ENCODE assay signal across 17 cellular contexts in genomic region chr19:16308081-16308480, GRCh38. TPM values are rescaled to one million over a fixed set of nuclear protein-coding genes. Genes with fewer than 3 reads are reported as not detected.
A peak's percentile ranks its signal among the peaks of the same experiment; 100 is the strongest.
DNase-seq lines count a peak whose midpoint lies in the region; ATAC-seq and TF ChIP-seq lines count a peak whose summit lies in the region.
"Had no signal": no experiment of that assay in that cellular context is flagged by ENCODE, and none has a peak within 500 bp of the region (broad histone marks: within the 10 kb centered on the region; RNA-seq: fewer than 3 reads in every experiment).

No MANE protein-coding gene starts in this region.

- H3K4me2 ChIP-seq in neural progenitor cell: no peak overlapping the region
- H3K4me2 ChIP-seq: BLaER1, GM23338 had no signal

- H3K4me1 ChIP-seq in liver (ENCODE audit: control insufficient read depth in 4 of 4, insufficient read depth in 4 of 4, low read length in 3 of 4) (no peaks in the 10 kb centered on the region), right lobe of liver (no peaks in the 10 kb centered on the region), neural progenitor cell (no peaks in the 10 kb centered on the region), ovary (ENCODE audit: insufficient read depth) (peaks cover 8% of the 10 kb centered on the region)

- DNase-seq in right lobe of liver (no peak), glutamatergic neuron (no peak), neural progenitor cell (ENCODE audit: low spot score) (no peak), ovary (no peak)
- DNase-seq: 8988T; CD4-positive, alpha-beta memory T cell; DMS153; DMS79; GDM1; H7 had no signal

- H3K9me3 Mint-ChIP-seq in glutamatergic neuron (ENCODE audit: unreplicated experiment): peaks cover 2% of the 10 kb centered on the region
- no peaks in the 10 kb centered on the region for H3K9me3 Mint-ChIP-seq in neural progenitor cell
- H3K9me3 Mint-ChIP-seq: CD4-positive, alpha-beta memory T cell had no signal

- intact Hi-C loops in right lobe of liver (cut with DNase I): no loop called here
- intact Hi-C loops in ovary (cut with DNase I): no loop called here

- TF ChIP-seq RAD21 in liver (IDR thresholded peaks at IDR 0.05): no peak

- H3K27ac Mint-ChIP-seq in glutamatergic neuron (ENCODE audit: unreplicated experiment): no peak overlapping the region
- H3K27ac Mint-ChIP-seq in neural progenitor cell: no peak overlapping the region
- H3K27ac Mint-ChIP-seq: GM23338 had no signal

- H3F3A ChIP-seq in neural progenitor cell (ENCODE audit: low read depth): no peaks in the 10 kb centered on the region

- no peak for TF ChIP-seq EP300 in ovary (IDR thresholded peaks at IDR 0.05)

- WGBS in liver: 96% methylated on average over 5 of the region's 5 CpGs
- WGBS in right lobe of liver (ENCODE audit: insufficient coverage, low coverage, low lambda C conversion rate, missing lambda C conversion rate): 100% methylated on average over 4 of the region's 5 CpGs
- WGBS in ovary, 3 donors: 90 to 97% (median 95%) methylated on average over 5 of the region's 5 CpGs

- no peak overlapping the region for H2AFZ ChIP-seq in neural progenitor cell (replicated peaks)
- H2AFZ ChIP-seq: GM23338 had no signal

- H3K4me3 Mint-ChIP-seq in glutamatergic neuron (ENCODE audit: unreplicated experiment) (peak overlapping the region; percentile 25), neural progenitor cell (peak overlapping the region; percentile 44)
- H3K4me3 Mint-ChIP-seq: CD14-positive monocyte; CD4-positive, alpha-beta memory T cell; GM23338 had no signal

- TF ChIP-seq POLR2A in right lobe of liver (IDR thresholded peaks at IDR 0.05) (no peak), ovary (IDR thresholded peaks at IDR 0.05) (no peak)

- peaks cover 0 to 2% (median 0%) of the 10 kb centered on the region in 4 donors for H3K36me3 ChIP-seq in liver (ENCODE audit: control insufficient read depth in 4 of 4, insufficient read depth in 3 of 4, low read depth in 1 of 4, low read length in 3 of 4)
- no peaks in the 10 kb centered on the region for H3K36me3 ChIP-seq in right lobe of liver
- no peaks in the 10 kb centered on the region for H3K36me3 ChIP-seq in neural progenitor cell
- no peaks in the 10 kb centered on the region for H3K36me3 ChIP-seq in ovary
- H3K36me3 ChIP-seq: BLaER1 had no signal

- TF ChIP-seq CTCF in liver (IDR thresholded peaks at IDR 0.05; ENCODE audit: low read depth, low read length, missing input control) (peak; percentile 2), right lobe of liver (IDR thresholded peaks at IDR 0.05) (no peak), glutamatergic neuron (IDR thresholded peaks at IDR 0.05; ENCODE audit: partially characterized antibody, unreplicated experiment) (no peak), neural progenitor cell (IDR thresholded peaks at IDR 0.05) (no peak), ovary (IDR thresholded peaks at IDR 0.05) (no peak)

- H3K27ac ChIP-seq in liver (ENCODE audit: low read depth in 1 of 2, low read length in 2 of 2) (no peak overlapping the region), right lobe of liver (no peak overlapping the region), neural progenitor cell (no peak overlapping the region), ovary (no peak overlapping the region)
- H3K27ac ChIP-seq: BLaER1 had no signal

- no peak for ATAC-seq in right lobe of liver
- no peak for ATAC-seq in HG02678 (IDR thresholded peaks at IDR 0.05; ENCODE audit: unreplicated experiment)
- ATAC-seq in activated CD4-positive, CD25-positive, alpha-beta regulatory T cell treated with anti-CD3 and anti-CD28 coated beads, Interleukin-2, amount 50 U/mL, for 24 hours: no peak
- ATAC-seq: HCT116 had no signal

- no peak overlapping the region for H3K9ac ChIP-seq in liver (ENCODE audit: low read depth in 1 of 2, low read length in 2 of 2)
- no peak overlapping the region for H3K9ac ChIP-seq in neural progenitor cell
- H3K9ac ChIP-seq: BLaER1 had no signal

- H3K27me3 ChIP-seq in liver (ENCODE audit: control insufficient read depth in 4 of 4, insufficient read depth in 4 of 4, low read length in 3 of 4) (no peaks in the 10 kb centered on the region), right lobe of liver (no peaks in the 10 kb centered on the region), neural progenitor cell (no peaks in the 10 kb centered on the region), ovary (no peaks in the 10 kb centered on the region)
- H3K27me3 ChIP-seq: BLaER1 had no signal

- no peaks in the 10 kb centered on the region for H3K79me2 ChIP-seq in neural progenitor cell (ENCODE audit: low read depth)

- H3K9me3 ChIP-seq in liver (ENCODE audit: control insufficient read depth in 4 of 4, low read length in 3 of 4) (no peaks in the 10 kb centered on the region), right lobe of liver (no peaks in the 10 kb centered on the region), neural progenitor cell (ENCODE audit: low read depth) (no peaks in the 10 kb centered on the region), ovary (no peaks in the 10 kb centered on the region)
- H3K9me3 ChIP-seq: BLaER1 had no signal

- H3K4me3 ChIP-seq in liver (ENCODE audit: low read depth in 1 of 3, low read length in 3 of 3) (no peak overlapping the region), right lobe of liver (no peak overlapping the region), neural progenitor cell (no peak overlapping the region), ovary (no peak overlapping the region)
- H3K4me3 ChIP-seq: BLaER1, GM23338 had no signal

- H3K27me3 Mint-ChIP-seq in glutamatergic neuron (ENCODE audit: unreplicated experiment): peaks cover under 1% of the 10 kb centered on the region
- peaks cover 6% of the 10 kb centered on the region for H3K27me3 Mint-ChIP-seq in neural progenitor cell (ENCODE audit: insufficient read depth, low read depth)
- H3K27me3 Mint-ChIP-seq: CD4-positive, alpha-beta memory T cell had no signal

- H3K36me3 Mint-ChIP-seq in glutamatergic neuron (ENCODE audit: unreplicated experiment): no peaks in the 10 kb centered on the region
- no peaks in the 10 kb centered on the region for H3K36me3 Mint-ChIP-seq in neural progenitor cell
- H3K36me3 Mint-ChIP-seq: CD14-positive monocyte; CD4-positive, alpha-beta memory T cell had no signal

- no peaks in the 10 kb centered on the region for H4K20me1 ChIP-seq in neural progenitor cell (ENCODE audit: low read depth)
- H4K20me1 ChIP-seq: BLaER1 had no signal

- H3K4me1 Mint-ChIP-seq in glutamatergic neuron (ENCODE audit: low read depth, unreplicated experiment): no peaks in the 10 kb centered on the region
- no peaks in the 10 kb centered on the region for H3K4me1 Mint-ChIP-seq in neural progenitor cell

TF ChIP-seq in liver, 16 proteins besides CTCF, POLR2A, EP300 and RAD21:
- TF ChIP-seq, protein P1, sequence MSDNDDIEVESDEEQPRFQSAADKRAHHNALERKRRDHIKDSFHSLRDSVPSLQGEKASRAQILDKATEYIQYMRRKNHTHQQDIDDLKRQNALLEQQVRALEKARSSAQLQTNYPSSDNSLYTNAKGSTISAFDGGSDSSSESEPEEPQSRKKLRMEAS (IDR thresholded peaks at IDR 0.05): no peak
- TF ChIP-seq JUND (IDR thresholded peaks at IDR 0.05): no peak

RNA-seq across cellular contexts. Expression of gene KLF2, which starts 16.5 kb away (rescaled TPM):
- total RNA-seq in liver (10 to 100 TPM in 1 of 2 donors, 1 to 10 TPM in 1; 4.0 to 11.2 TPM), right lobe of liver (10 to 100 TPM in 1 of 6 experiments, 1 to 10 TPM in 5; 3.7 to 10.1 (median 4.8) TPM), glutamatergic neuron (ENCODE audit: unreplicated experiment) (not detected), neural progenitor cell (ENCODE audit: low replicate concordance) (not detected in 2 replicates), ovary (100 to 1,000 TPM in 3 of 7 donors, 10 to 100 TPM in 4; 69.5 to 399 (median 97.8) TPM)
- polyA plus RNA-seq in liver (1 to 10 TPM; 3.9 to 4.4 TPM), ovary (10 to 100 TPM; 48.3 to 48.7 TPM)
- total RNA-seq: H7 had no signal
- polyA plus RNA-seq: GM23338 had no signal

Comparison
In these comparisons a context has a peak if more than half of its experiments do, and no peak if none do; other contexts are left out.
1. RNA of gene KLF2, which starts 16.5 kb away (total RNA-seq): 69.5 to 399 TPM in ovary; 4.0 to 11.2 TPM in liver, 3.7 to 10.1 TPM in right lobe of liver, not detected in glutamatergic neuron (single experiment) and not detected in neural progenitor cell; every median in the first group is over 4 times any median in the second.